In genomic region chr1:155856975-155857930, GRCh38 we compare ENCODE assay signal across 8 cellular contexts. TPM values are rescaled to one million over a fixed set of nuclear protein-coding genes. Genes with fewer than 3 reads are reported as not detected.
DNase-seq lines count a peak whose midpoint lies in the region; ATAC-seq and FAIRE-seq lines count a peak whose summit lies in the region.

TSS of gene GON4L (minus strand) at chr1:155857214. CDS start at chr1:155853780, 3,434 bp downstream.

- H4K20me1 ChIP-seq in Karpas-422 (ENCODE audit: insufficient read depth, low read depth, low read length): no peaks in the 10 kb centered on the region

- H3K9ac ChIP-seq in Karpas-422 (ENCODE audit: low read length): peak within 1 kb of the TSS; percentile 88
- peak within 1 kb of the TSS; percentile 75 to 97 for H3K9ac ChIP-seq in mucosa of rectum (ENCODE audit: low read depth in 1 of 2, low read length in 2 of 2)

- peak within 1 kb of the TSS; percentile 92 for H3K4me2 ChIP-seq in Karpas-422 (ENCODE audit: low read depth, low read length, poor library complexity, severe bottlenecking)

- H3K79me2 ChIP-seq in Karpas-422 (ENCODE audit: low read length): peaks cover 71% of the 10 kb centered on the region

- H2AFZ ChIP-seq in Karpas-422 (ENCODE audit: low read length): no peak within 1 kb of the TSS; the same call in 1 of the 2 replicates

- no peaks in the 10 kb centered on the region for H3K27me3 ChIP-seq in Karpas-422 (ENCODE audit: low read length)
- H3K27me3 ChIP-seq in esophagus (ENCODE audit: control insufficient read depth in 1 of 2, insufficient read depth in 2 of 2, low read length in 2 of 2): no peaks in the 10 kb centered on the region
- no peaks in the 10 kb centered on the region for H3K27me3 ChIP-seq in mucosa of rectum (ENCODE audit: control insufficient read depth in 2 of 2, insufficient read depth in 2 of 2, low read length in 2 of 2)

- H3K4me1 ChIP-seq in Karpas-422 (ENCODE audit: low read length) (peaks cover 37% of the 10 kb centered on the region), esophagus (ENCODE audit: control insufficient read depth in 2 of 2, insufficient read depth in 2 of 2, low read length in 1 of 2) (peaks cover 0 to 4% of the 10 kb centered on the region in 2 donors), mucosa of rectum (ENCODE audit: control insufficient read depth in 2 of 2, insufficient read depth in 2 of 2, low read length in 2 of 2) (peaks cover 13 to 16% of the 10 kb centered on the region in 2 donors)

- 10 to 13% methylated on average over 43 to 46 of the region's 46 CpGs for WGBS in esophagus, 2 donors

- H3K9me2 ChIP-seq in Karpas-422 (replicated peaks; ENCODE audit: insufficient read depth, low read length): no peaks in the 10 kb centered on the region

- H3K36me3 ChIP-seq in Karpas-422 (ENCODE audit: insufficient read depth, low read length) (peaks cover 16% of the 10 kb centered on the region; the same call in 1 of the 2 replicates), esophagus (ENCODE audit: control insufficient read depth in 2 of 2, insufficient read depth in 2 of 2, low read length in 1 of 2) (peaks cover 0 to 13% of the 10 kb centered on the region in 2 donors), mucosa of rectum (ENCODE audit: control insufficient read depth in 2 of 2, insufficient read depth in 2 of 2, low read length in 2 of 2) (peaks cover 9 to 16% of the 10 kb centered on the region in 2 donors)

- peak within 1 kb of the TSS; percentile 82 for H3K27ac ChIP-seq in Karpas-422 (ENCODE audit: low read length)
- H3K27ac ChIP-seq in esophagus (ENCODE audit: low read depth in 2 of 2, low read length in 1 of 2): peak within 1 kb of the TSS; percentile 83 to 96
- H3K27ac ChIP-seq in mucosa of rectum (ENCODE audit: low read depth in 2 of 2, low read length in 2 of 2): peak within 1 kb of the TSS; percentile 71 to 74

- peak within 1 kb of the TSS; percentile 77 for H3K4me3 ChIP-seq in Karpas-422 (ENCODE audit: low read length)
- H3K4me3 ChIP-seq in esophagus (ENCODE audit: low read depth in 1 of 2, low read length in 2 of 2): peak within 1 kb of the TSS; percentile 89 to 94
- H3K4me3 ChIP-seq in mucosa of rectum (ENCODE audit: low read length in 2 of 2): peak within 1 kb of the TSS; percentile 86 to 96

- H3K9me3 ChIP-seq in Karpas-422 (ENCODE audit: low read length) (no peaks in the 10 kb centered on the region), esophagus (ENCODE audit: control insufficient read depth in 2 of 2, insufficient read depth in 1 of 2, low read depth in 1 of 2, low read length in 1 of 2) (no peaks in the 10 kb centered on the region), mucosa of rectum (ENCODE audit: control insufficient read depth in 2 of 2, low read length in 2 of 2) (no peaks in the 10 kb centered on the region)

- peak; percentile 41 for ATAC-seq in GM21619 (IDR thresholded peaks at IDR 0.05; ENCODE audit: unreplicated experiment)

- DNase-seq in DMS 273 (lab: John Stamatoyannopoulos, UW; ENCODE audit: unreplicated experiment) (peak; percentile 98), Karpas-422 (peak; percentile 97), RCC 7860 (ENCODE audit: low spot score) (peak; percentile 82)
- DNase-seq in activated T-cell treated with anti-CD3 and anti-CD28 coated beads, Interleukin-2, amount 50 U/mL, for 48 hours: peak; percentile 90 to 92
- DNase-seq in stimulated activated CD8-positive, alpha-beta memory T cell treated with anti-CD3 and anti-CD28 coated beads, Interleukin-4, amount 100 ng/mL, for 48 hours: peak; percentile 91

- peak; percentile 76 for FAIRE-seq in RCC 7860 (lab: Jason Lieb, UNC)

RNA-seq across cellular contexts. Expression of gene GON4L, which starts in this region (rescaled TPM):
- total RNA-seq in Karpas-422 (2014; rRNA removed; shearing (Covaris generic); ENCODE audit: low replicate concordance): 32.9 and 40.3 TPM in 2 replicates
- 10 to 100 TPM; 11.0 to 19.8 TPM for polyA plus RNA-seq in esophagus

Comparison
In these comparisons a context has a peak if more than half of its experiments do, and no peak if none do; other contexts are left out.
1. Peak in every context shown above with its lines: DNase-seq, ATAC-seq, H3K4me3 ChIP-seq and H3K27ac ChIP-seq.